ENCODE assay signal across 1 cellular context in genomic region chr20:17972121-17972520, GRCh38.
TF ChIP-seq lines count a peak whose summit lies in the region.

No MANE protein-coding gene starts in this region.

TF ChIP-seq in GM23338, 12 proteins besides CTCF, POLR2A, EP300 and RAD21 (continued from another document):
- TF ChIP-seq REST (IDR thresholded peaks at IDR 0.05; ENCODE audit: unreplicated experiment) = no peak
- TF ChIP-seq POLR2AphosphoS5 (IDR thresholded peaks at IDR 0.05; ENCODE audit: low read depth) = no peak
- no peak for TF ChIP-seq ETS1 (IDR thresholded peaks at IDR 0.05)
- TF ChIP-seq ZNF114 (CRISPR knock-in tag; IDR thresholded peaks at IDR 0.05) = no peak
- no peak for TF ChIP-seq JUNB (IDR thresholded peaks at IDR 0.05; ENCODE audit: unreplicated experiment)
- TF ChIP-seq STAT1 (IDR thresholded peaks at IDR 0.05; ENCODE audit: unreplicated experiment) = no peak
- no peak for TF ChIP-seq EZH2 (IDR thresholded peaks at IDR 0.05; ENCODE audit: low read depth, unreplicated experiment)
- no peak for TF ChIP-seq NANOG (IDR thresholded peaks at IDR 0.05; ENCODE audit: borderline replicate concordance)
- TF ChIP-seq CREB1 (CRISPR knock-in tag; IDR thresholded peaks at IDR 0.05; ENCODE audit: low read depth) = no peak
